ENCODE assay signal across 8 cellular contexts in the genomic region with DNA sequence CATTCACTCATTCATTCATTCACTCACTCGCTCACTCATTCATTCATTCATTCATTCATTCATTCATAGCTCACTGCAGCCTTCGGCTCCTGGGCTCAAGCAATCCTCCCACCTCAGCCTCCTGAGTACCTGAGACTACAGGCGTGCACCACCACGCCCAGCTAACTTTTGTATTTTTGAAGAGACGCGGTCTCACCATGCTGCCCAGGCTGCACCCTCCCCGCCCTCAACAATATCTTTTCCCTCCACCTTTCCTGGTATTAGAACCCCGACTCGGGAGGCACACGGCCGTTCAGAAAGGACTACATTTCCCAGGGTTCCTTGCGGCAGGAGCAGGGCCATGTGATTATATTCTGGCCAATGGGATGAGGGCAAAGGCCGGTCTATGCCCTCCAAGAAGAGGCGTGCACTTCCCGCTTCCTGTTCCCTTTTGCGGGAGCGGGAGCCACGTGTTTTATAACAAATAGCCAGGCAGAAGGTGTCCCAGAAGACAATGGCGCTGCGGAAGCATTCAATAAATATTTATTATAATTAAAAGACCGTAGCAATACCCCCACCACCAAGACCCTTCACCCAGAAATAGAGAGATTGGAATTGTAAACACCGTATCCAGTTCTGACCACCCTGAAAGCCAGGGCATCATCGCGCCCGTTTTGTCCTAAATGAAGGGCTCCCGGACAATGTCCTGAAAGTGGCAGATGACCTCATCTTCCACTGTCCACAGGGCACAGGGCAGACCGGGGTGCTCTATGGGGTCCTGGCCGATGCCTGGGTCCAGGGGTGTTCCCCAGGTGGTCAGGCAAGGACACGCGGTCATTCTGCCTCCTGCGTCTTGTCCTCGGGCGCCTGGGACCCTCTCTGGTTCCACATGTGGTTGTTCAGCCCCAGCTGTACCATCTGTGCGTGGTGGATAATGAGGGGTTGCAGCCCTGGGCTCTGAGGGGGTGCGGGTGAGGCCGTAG. TPM values are rescaled to one million over a fixed set of nuclear protein-coding genes. Genes with fewer than 3 reads are reported as not detected.
A peak's percentile ranks its signal among the peaks of the same experiment; 100 is the strongest.
DNase-seq lines count a peak whose midpoint lies in the region; ATAC-seq lines count a peak whose summit lies in the region.

No MANE protein-coding gene starts in this region.

- ATAC-seq in HG03342 (IDR thresholded peaks at IDR 0.05; ENCODE audit: unreplicated experiment), result no peak

- DNase-seq in COLO668 (lab: John Stamatoyannopoulos, UW; ENCODE audit: unreplicated experiment), result peak; percentile 92
- DNase-seq in HT1080 (ENCODE audit: low read depth), result peak; percentile 79
- DNase-seq in NOMO-1 treated with DMSO at 0.1 percent for 48 hours (lab: John Stamatoyannopoulos, UW; ENCODE audit: unreplicated experiment), result peak; percentile 91
- peak; percentile 88 for DNase-seq in activated CD8-positive, alpha-beta memory T cell treated with anti-CD3 and anti-CD28 coated beads for 24 hours
- DNase-seq in effector CD8-positive, alpha-beta T cell (lab: John Stamatoyannopoulos, UW), result peak; percentile 65
- DNase-seq in medulla oblongata (ENCODE audit: extremely low spot score), result peak; percentile 97
- DNase-seq in stimulated activated CD4-positive, alpha-beta T cell treated with anti-CD3 and anti-CD28 coated beads, TNF-alpha, amount 100 ng/mL, for 48 hours (ENCODE audit: low read depth in 3 of 3), result peak; percentile 61 to 79 (median 68)

RNA-seq across cellular contexts. Expression of a gene that starts 15.8 kb away (rescaled TPM):
- total RNA-seq in HT1080 (2014; rRNA removed; shearing (Covaris generic)), result 1.5 and 2.8 TPM in 2 replicates
- polyA plus RNA-seq in HT1080 (2015; cell fraction: cytosol; rRNA removed), result 26.5 and 27.3 TPM in 2 replicates
- polyA plus RNA-seq in HT1080 (2015; cell fraction: nucleus; rRNA removed), result 17.3 and 20.3 TPM in 2 replicates

RNA-seq across cellular contexts. Expression of a gene that starts 24.2 kb away (rescaled TPM):
- 9.8 and 13.0 TPM in 2 replicates for total RNA-seq in HT1080 (2014; rRNA removed; shearing (Covaris generic))
- polyA plus RNA-seq in HT1080 (2015; cell fraction: cytosol; rRNA removed), result 11.5 and 12.2 TPM in 2 replicates
- polyA plus RNA-seq in HT1080 (2015; cell fraction: nucleus; rRNA removed), result 8.9 and 9.0 TPM in 2 replicates

RNA-seq across cellular contexts. Expression of a gene that starts 51.8 kb away (rescaled TPM):
- 65.7 and 75.6 TPM in 2 replicates for total RNA-seq in HT1080 (2014; rRNA removed; shearing (Covaris generic))
- polyA plus RNA-seq in HT1080 (2015; cell fraction: cytosol; rRNA removed), result 116 and 123 TPM in 2 replicates
- 85.8 and 102 TPM in 2 replicates for polyA plus RNA-seq in HT1080 (2015; cell fraction: nucleus; rRNA removed)
